1 cellular context compared by ENCODE assay signal in genomic region chr7:158963780-158964222, GRCh38.
TF ChIP-seq lines count a peak whose summit lies in the region.

No MANE protein-coding gene starts in this region.

TF ChIP-seq in WTC11, 78 proteins besides CTCF, POLR2A, EP300 and RAD21 (continued from another document):
- no peak for TF ChIP-seq ZNF532 (CRISPR knock-in tag; IDR thresholded peaks at IDR 0.05; ENCODE audit: borderline replicate concordance)
